Comparison of ENCODE assay signal across 18 cellular contexts in genomic region chr12:53986686-53987180, GRCh38. TPM values are rescaled to one million over a fixed set of nuclear protein-coding genes. Genes with fewer than 3 reads are reported as not detected.
DNase-seq lines count a peak whose midpoint lies in the region; TF ChIP-seq lines count a peak whose summit lies in the region.
"Had no signal": no experiment of that assay in that cellular context is flagged by ENCODE, and none has a peak within 500 bp of the region (broad histone marks: within the 10 kb centered on the region; RNA-seq: fewer than 3 reads in every experiment).

No MANE protein-coding gene starts in this region.

- CTCF ChIA-PET in A673 (lab: Charles Lee): interaction anchor here (0.7 to 3.4 kb wide), 2 partner anchors 205 to 214 kb away, joined by 8 to 32 read pairs; no protein-coding TSS in a partner anchor
- CTCF ChIA-PET in activated CD4-positive, alpha-beta T cell treated with anti-CD3 and anti-CD28 coated beads, Interleukin-2, amount 10 ng/mL, durations not matched to agents 7 days and 5 days (lab: Charles Lee): interaction anchor here (0.6 to 4.0 kb wide), 7 partner anchors 13 to 229 kb away, joined by 3 to 20 read pairs (median 5); partner anchors contain the start of genes HOXC12 and HOXC9

- no peaks in the 10 kb centered on the region for H3F3A ChIP-seq in Loucy (ENCODE audit: low read depth)

- no peak for DNase-seq in A673 (ENCODE audit: low spot score)
- DNase-seq in fibroblast of mammary gland (ENCODE audit: low read depth): no peak
- DNase-seq in nephron progenitor cell: no peak
- no peak for DNase-seq in CD1c-positive myeloid dendritic cell (ENCODE audit: extremely low spot score)
- no peak for DNase-seq in NCI-H345 (lab: John Stamatoyannopoulos, UW)
- no peak for DNase-seq in spleen
- DNase-seq in activated CD4-positive, alpha-beta T cell treated with anti-CD3 and anti-CD28 coated beads, Interleukin-2, amount 10 ng/mL, durations not matched to agents 7 days and 5 days: no peak
- DNase-seq: activated CD8-positive, alpha-beta memory T cell treated with anti-CD3 and anti-CD28 coated beads, Interleukin-2, amount 50 U/mL, for 4 hours; cortex of kidney; Karpas-422; kidney glomerular epithelial cell; NCI-H1417 treated with DMSO at 0.1 percent for 48 hours; stimulated activated naive CD4-positive, alpha-beta T cell treated with Interleukin-2 at 50 U/mL for 16 hours had no signal

- intact Hi-C loops in A673 (cut with micrococcal nuclease; ENCODE audit: unreplicated experiment): loop anchor here (10.0 kb wide), 1 partner anchor 388 kb away; no protein-coding TSS in a partner anchor
- intact Hi-C loops in spleen (cut with DNase I; ENCODE audit: low total_unique reads): no loop called here

- no peaks in the 10 kb centered on the region for H3K9me2 ChIP-seq in Loucy (replicated peaks; ENCODE audit: low read depth, low read length)

- no peak for TF ChIP-seq POLR2A in spleen (IDR thresholded peaks at IDR 0.05)

- WGBS in spleen, 5 donors: 11 to 21% (median 18%) methylated on average over 8 of the region's 8 CpGs

- peaks cover 24% of the 10 kb centered on the region; the same call in 1 of the 2 replicates for H3K79me2 ChIP-seq in Loucy (ENCODE audit: insufficient read depth, low read length)

- peak overlapping the region; percentile 16 for H3K9ac ChIP-seq in Loucy (ENCODE audit: low read depth, low read length, poor library complexity, severe bottlenecking)

- H3K27me3 ChIP-seq in A673 (replicated peaks; ENCODE audit: insufficient read depth, low read depth, low read length, poor library complexity): no peaks in the 10 kb centered on the region
- no peaks in the 10 kb centered on the region for H3K27me3 ChIP-seq in Loucy (ENCODE audit: insufficient read depth, low read length, poor library complexity, severe bottlenecking)
- peaks cover 31 to 100% (median 100%) of the 10 kb centered on the region in 7 donors for H3K27me3 ChIP-seq in spleen (replicated peaks in 1 of 7)

- H3K4me2 ChIP-seq in Loucy (ENCODE audit: low read depth, low read length, poor library complexity, severe bottlenecking): peak overlapping the region; percentile 98
- H3K4me2 ChIP-seq: A549 had no signal

- H3K4me1 ChIP-seq in A673 (ENCODE audit: insufficient read depth, low read length, poor library complexity, severe bottlenecking) (peaks cover 55% of the 10 kb centered on the region), Loucy (ENCODE audit: insufficient read depth, low read length, poor library complexity, severe bottlenecking) (peaks cover 50% of the 10 kb centered on the region), spleen (peaks cover 13 to 48% (median 33%) of the 10 kb centered on the region in 6 donors)

- no peaks in the 10 kb centered on the region for H3K36me3 ChIP-seq in A673 (ENCODE audit: insufficient read depth, low read length, poor library complexity, severe bottlenecking)
- no peaks in the 10 kb centered on the region for H3K36me3 ChIP-seq in Loucy (ENCODE audit: insufficient read depth, low read length)
- H3K36me3 ChIP-seq in spleen: no peaks in the 10 kb centered on the region

- BruUV-seq in A673 (replicated peaks; lab: Mats Ljungman, UMichigan): TSS peak; percentile 34

- peak overlapping the region; percentile 91 for H3K27ac Mint-ChIP-seq in nephron progenitor cell
- H3K27ac Mint-ChIP-seq in activated CD4-positive, alpha-beta T cell treated with anti-CD3 and anti-CD28 coated beads, Interleukin-2, amount 10 ng/mL, durations not matched to agents 7 days and 5 days: no peak overlapping the region

- H3K4me1 Mint-ChIP-seq in nephron progenitor cell: peaks cover 73% of the 10 kb centered on the region
- H3K4me1 Mint-ChIP-seq in activated CD4-positive, alpha-beta T cell treated with anti-CD3 and anti-CD28 coated beads, Interleukin-2, amount 10 ng/mL, durations not matched to agents 7 days and 5 days: peaks cover 35% of the 10 kb centered on the region

- H4K20me1 ChIP-seq in Loucy (ENCODE audit: insufficient read depth, low read length, poor library complexity, severe bottlenecking): no peaks in the 10 kb centered on the region

- no peak for TF ChIP-seq CTCF in A673 (conservative IDR thresholded peaks at IDR 0.05; ENCODE audit: low read depth, low read length)
- TF ChIP-seq CTCF in Loucy (conservative IDR thresholded peaks at IDR 0.05; ENCODE audit: low read length): no peak
- TF ChIP-seq CTCF in fibroblast of mammary gland (conservative IDR thresholded peaks at IDR 0.05; ENCODE audit: control insufficient read depth, insufficient read depth, low read depth, low read length): no peak
- TF ChIP-seq CTCF in nephron progenitor cell (IDR thresholded peaks at IDR 0.05): no peak
- no peak for TF ChIP-seq CTCF in spleen (IDR thresholded peaks at IDR 0.05 in 8 of 11, conservative IDR thresholded peaks at IDR 0.05 in 3 of 11)

- H3K36me3 Mint-ChIP-seq in nephron progenitor cell (ENCODE audit: low read depth): peaks cover 52% of the 10 kb centered on the region
- no peaks in the 10 kb centered on the region for H3K36me3 Mint-ChIP-seq in activated CD4-positive, alpha-beta T cell treated with anti-CD3 and anti-CD28 coated beads, Interleukin-2, amount 10 ng/mL, durations not matched to agents 7 days and 5 days (ENCODE audit: low read depth)

- no peak overlapping the region for H2AFZ ChIP-seq in Loucy (ENCODE audit: low read length)

- POLR2A ChIA-PET in A673 (lab: Charles Lee; ENCODE audit: low non-redundant PET): no interaction called here
- POLR2A ChIA-PET in activated CD4-positive, alpha-beta T cell treated with anti-CD3 and anti-CD28 coated beads, Interleukin-2, amount 10 ng/mL, durations not matched to agents 7 days and 5 days (lab: Charles Lee): no interaction called here

- peak overlapping the region; percentile 81 for H3K27ac ChIP-seq in A673 (ENCODE audit: low read depth, low read length, poor library complexity, severe bottlenecking)
- no peak overlapping the region for H3K27ac ChIP-seq in spleen
- H3K27ac ChIP-seq: A549 had no signal

- H3K9me3 ChIP-seq in A673 (ENCODE audit: low read depth, low read length, poor library complexity, severe bottlenecking) (no peaks in the 10 kb centered on the region), Loucy (ENCODE audit: insufficient read depth, low read depth, low read length) (no peaks in the 10 kb centered on the region), spleen (peaks cover 0 to 12% (median 0%) of the 10 kb centered on the region in 8 donors)
- H3K9me3 ChIP-seq: A549, mucosa of descending colon had no signal

- H3K9me3 Mint-ChIP-seq in nephron progenitor cell: no peaks in the 10 kb centered on the region
- no peaks in the 10 kb centered on the region for H3K9me3 Mint-ChIP-seq in activated CD4-positive, alpha-beta T cell treated with anti-CD3 and anti-CD28 coated beads, Interleukin-2, amount 10 ng/mL, durations not matched to agents 7 days and 5 days

- peaks cover 39% of the 10 kb centered on the region for H3K27me3 Mint-ChIP-seq in nephron progenitor cell (ENCODE audit: low read depth, poor library complexity)
- H3K27me3 Mint-ChIP-seq in activated CD4-positive, alpha-beta T cell treated with anti-CD3 and anti-CD28 coated beads, Interleukin-2, amount 10 ng/mL, durations not matched to agents 7 days and 5 days: peaks cover 96% of the 10 kb centered on the region

- H3K4me3 Mint-ChIP-seq in nephron progenitor cell: peak overlapping the region; percentile 98
- H3K4me3 Mint-ChIP-seq in activated CD4-positive, alpha-beta T cell treated with anti-CD3 and anti-CD28 coated beads, Interleukin-2, amount 10 ng/mL, durations not matched to agents 7 days and 5 days: no peak overlapping the region

- peak overlapping the region; percentile 72 for H3K4me3 ChIP-seq in A673 (ENCODE audit: low read depth, low read length, poor library complexity, severe bottlenecking)
- H3K4me3 ChIP-seq in Loucy (ENCODE audit: low read length, poor library complexity, severe bottlenecking): peak overlapping the region; percentile 71
- H3K4me3 ChIP-seq in fibroblast of mammary gland (ENCODE audit: control insufficient read depth, low read depth, low read length): peak overlapping the region; percentile 69
- no peak overlapping the region for H3K4me3 ChIP-seq in spleen
- H3K4me3 ChIP-seq: A549, mucosa of descending colon had no signal

RNA-seq across cellular contexts. Expression of gene HOXC10, which starts 1.8 kb away (rescaled TPM):
- 27.8 and 30.4 TPM in 2 replicates for total RNA-seq in A673 (2021)
- not detected for total RNA-seq in spleen
- polyA plus RNA-seq in spleen: not detected
- not detected for total RNA-seq in activated CD4-positive, alpha-beta T cell treated with anti-CD3 and anti-CD28 coated beads, Interleukin-2, amount 10 ng/mL, durations not matched to agents 7 days and 5 days
- total RNA-seq: mucosa of descending colon; Right ventricle myocardium superior; T-helper 2 cell treated with Interferon-gamma antibody and Interleukin-4, amounts not matched to agents 100 ng/mL and 5 ng/mL, for 36 hours had no signal

RNA-seq across cellular contexts. Expression of gene HOTAIR, which starts 12.0 kb away (rescaled TPM):
- 5.4 and 5.5 TPM in 2 replicates for total RNA-seq in A673 (2021)
- not detected for total RNA-seq in spleen
- not detected for polyA plus RNA-seq in spleen
- not detected for total RNA-seq in activated CD4-positive, alpha-beta T cell treated with anti-CD3 and anti-CD28 coated beads, Interleukin-2, amount 10 ng/mL, durations not matched to agents 7 days and 5 days
- total RNA-seq: mucosa of descending colon; Right ventricle myocardium superior; T-helper 2 cell treated with Interferon-gamma antibody and Interleukin-4, amounts not matched to agents 100 ng/mL and 5 ng/mL, for 36 hours had no signal

RNA-seq across cellular contexts. Expression of gene HOXC9, which starts 13.2 kb away (rescaled TPM):
- total RNA-seq in A673 (2021): 21.1 and 22.3 TPM in 2 replicates
- total RNA-seq in spleen: not detected
- under 1 TPM in 1 of 3 donors, not detected in 2; 0.05 TPM for polyA plus RNA-seq in spleen
- total RNA-seq in activated CD4-positive, alpha-beta T cell treated with anti-CD3 and anti-CD28 coated beads, Interleukin-2, amount 10 ng/mL, durations not matched to agents 7 days and 5 days: not detected
- total RNA-seq: mucosa of descending colon; Right ventricle myocardium superior; T-helper 2 cell treated with Interferon-gamma antibody and Interleukin-4, amounts not matched to agents 100 ng/mL and 5 ng/mL, for 36 hours had no signal

RNA-seq across cellular contexts. Expression of gene HOXC11, which starts 13.8 kb away (rescaled TPM):
- total RNA-seq in A673 (2021) (5.7 and 7.0 TPM in 2 replicates), spleen (not detected)
- polyA plus RNA-seq in spleen: not detected
- not detected for total RNA-seq in activated CD4-positive, alpha-beta T cell treated with anti-CD3 and anti-CD28 coated beads, Interleukin-2, amount 10 ng/mL, durations not matched to agents 7 days and 5 days
- total RNA-seq: mucosa of descending colon; Right ventricle myocardium superior; T-helper 2 cell treated with Interferon-gamma antibody and Interleukin-4, amounts not matched to agents 100 ng/mL and 5 ng/mL, for 36 hours had no signal

RNA-seq across cellular contexts. Expression of gene HOXC8, which starts 22.1 kb away (rescaled TPM):
- total RNA-seq in A673 (2021): 10.9 and 11.1 TPM in 2 replicates
- total RNA-seq in spleen: not detected
- under 1 TPM in 2 of 3 donors, not detected in 1; 0.04 to 0.10 TPM for polyA plus RNA-seq in spleen
- not detected for total RNA-seq in activated CD4-positive, alpha-beta T cell treated with anti-CD3 and anti-CD28 coated beads, Interleukin-2, amount 10 ng/mL, durations not matched to agents 7 days and 5 days
- total RNA-seq: mucosa of descending colon; Right ventricle myocardium superior; T-helper 2 cell treated with Interferon-gamma antibody and Interleukin-4, amounts not matched to agents 100 ng/mL and 5 ng/mL, for 36 hours had no signal

Comparison
In these comparisons a context has a peak if more than half of its experiments do, and no peak if none do; other contexts are left out.
1. H3K4me3 ChIP-seq: peak in A673 (single experiment), Loucy (single experiment) and fibroblast of mammary gland (single experiment); none in spleen (0 of 8).
2. RNA of gene HOXC10, which starts 1.8 kb away (total RNA-seq): 27.8 to 30.4 TPM in A673; not detected in spleen and not detected in activated CD4-positive, alpha-beta T cell treated with anti-CD3 and anti-CD28 coated beads, Interleukin-2, amount 10 ng/mL, durations not matched to agents 7 days and 5 days; every median in the first group is over 10 times any median in the second.
3. RNA of gene HOXC9, which starts 13.2 kb away (total RNA-seq): 21.1 to 22.3 TPM in A673; not detected in spleen and not detected in activated CD4-positive, alpha-beta T cell treated with anti-CD3 and anti-CD28 coated beads, Interleukin-2, amount 10 ng/mL, durations not matched to agents 7 days and 5 days; every median in the first group is over 10 times any median in the second.